In the genomic region with DNA sequence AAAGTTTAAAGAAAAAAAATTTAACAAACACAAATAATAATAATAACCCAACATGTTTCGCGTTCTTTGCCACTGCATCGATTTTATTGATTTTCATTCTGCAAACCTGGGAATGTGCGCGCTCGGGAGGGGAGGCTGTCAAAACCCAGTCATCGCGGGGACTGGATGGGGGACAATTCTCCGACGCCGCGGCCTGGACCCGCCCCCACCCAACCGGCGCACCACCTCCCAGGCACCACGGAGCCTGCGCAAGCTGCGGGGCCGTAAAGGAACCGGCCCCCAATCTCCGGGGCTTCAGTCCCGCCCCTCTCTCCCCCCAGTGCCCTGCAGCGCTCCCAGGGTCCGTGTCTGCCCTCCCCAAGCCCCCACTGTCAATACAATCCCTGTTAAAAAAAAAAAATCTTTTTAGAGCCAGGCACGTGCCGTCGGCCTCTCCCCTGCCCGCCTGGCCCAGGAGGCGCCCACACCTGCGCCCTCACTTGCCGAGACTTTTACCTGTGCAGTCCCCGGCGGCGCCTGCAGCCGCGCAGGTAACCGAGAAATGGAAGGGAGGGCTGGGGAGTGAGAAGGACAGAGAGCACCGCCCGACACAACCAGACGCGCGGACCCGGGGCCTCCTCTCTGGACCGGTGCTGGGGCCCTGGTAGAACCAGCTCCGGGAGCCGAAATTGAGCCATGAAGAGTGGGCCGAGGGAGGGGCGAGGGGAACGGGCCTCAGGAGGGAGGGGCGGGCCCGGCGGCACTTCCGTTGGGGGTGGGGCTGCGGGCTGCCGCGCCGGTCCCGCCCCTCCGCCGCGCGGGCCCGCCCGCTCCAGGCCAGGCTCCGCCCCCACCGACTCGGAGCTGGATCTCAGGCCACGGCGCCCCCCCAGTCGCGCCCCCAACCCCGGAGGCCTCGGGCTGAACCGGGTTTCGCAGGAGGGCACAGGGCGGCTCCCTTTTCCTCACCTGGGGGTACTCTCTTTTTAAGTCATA, we compare ENCODE assay signal across 1 cellular context.
TF ChIP-seq lines count a peak whose summit lies in the region.

No MANE protein-coding gene starts in this region.

TF ChIP-seq in HepG2, 621 proteins besides CTCF, POLR2A, EP300 and RAD21 (continues in another document):
- TF ChIP-seq CEBPB (IDR thresholded peaks at IDR 0.05; ENCODE audit: borderline replicate concordance, low read depth, low read length) (no peak), TP53 (CRISPR knock-in tag; conservative IDR thresholded peaks at IDR 0.05) (no peak), AGO2 (optimal IDR thresholded peaks at IDR 0.05; ENCODE audit: low read depth, low read length) (peak; percentile 100), MTA1 (CRISPR knock-in tag; IDR thresholded peaks at IDR 0.05; ENCODE audit: borderline replicate concordance) (no peak), NFIB (CRISPR knock-in tag; IDR thresholded peaks at IDR 0.05; ENCODE audit: borderline replicate concordance) (no peak), RBAK (CRISPR knock-in tag; IDR thresholded peaks at IDR 0.05) (no peak), KDM3A (CRISPR knock-in tag; IDR thresholded peaks at IDR 0.05; ENCODE audit: low read depth) (no peak), MAFG (CRISPR knock-in tag; IDR thresholded peaks at IDR 0.05) (no peak), ZFP62 (CRISPR knock-in tag; IDR thresholded peaks at IDR 0.05) (no peak), MTF2 (CRISPR knock-in tag; IDR thresholded peaks at IDR 0.05; ENCODE audit: borderline replicate concordance) (no peak), ZNF878 (CRISPR knock-in tag; IDR thresholded peaks at IDR 0.05) (no peak), ZNF567 (CRISPR knock-in tag; IDR thresholded peaks at IDR 0.05; ENCODE audit: borderline replicate concordance) (no peak), GPN1 (CRISPR knock-in tag; IDR thresholded peaks at IDR 0.05; ENCODE audit: borderline replicate concordance) (no peak), ZNF713 (CRISPR knock-in tag; IDR thresholded peaks at IDR 0.05) (no peak), KDM5B (CRISPR knock-in tag; IDR thresholded peaks at IDR 0.05; ENCODE audit: borderline replicate concordance) (peak; percentile 50), KLF11 (CRISPR knock-in tag; IDR thresholded peaks at IDR 0.05) (no peak), PLRG1 (conservative IDR thresholded peaks at IDR 0.05) (no peak), CBX5 (CRISPR knock-in tag; IDR thresholded peaks at IDR 0.05; ENCODE audit: borderline replicate concordance) (no peak), SAP130 (CRISPR knock-in tag; IDR thresholded peaks at IDR 0.05; ENCODE audit: low read depth) (peak; percentile 31; the same call in 1 of the 2 replicates), U2AF1 (optimal IDR thresholded peaks at IDR 0.05; ENCODE audit: low read depth, low read length) (no peak), ZNF446 (CRISPR knock-in tag; IDR thresholded peaks at IDR 0.05) (no peak), TOPORS (CRISPR knock-in tag; IDR thresholded peaks at IDR 0.05) (no peak; the same call in 1 of the 2 replicates), ZNF788 (CRISPR knock-in tag; IDR thresholded peaks at IDR 0.05; ENCODE audit: borderline replicate concordance) (no peak)
- TF ChIP-seq, protein P1, sequence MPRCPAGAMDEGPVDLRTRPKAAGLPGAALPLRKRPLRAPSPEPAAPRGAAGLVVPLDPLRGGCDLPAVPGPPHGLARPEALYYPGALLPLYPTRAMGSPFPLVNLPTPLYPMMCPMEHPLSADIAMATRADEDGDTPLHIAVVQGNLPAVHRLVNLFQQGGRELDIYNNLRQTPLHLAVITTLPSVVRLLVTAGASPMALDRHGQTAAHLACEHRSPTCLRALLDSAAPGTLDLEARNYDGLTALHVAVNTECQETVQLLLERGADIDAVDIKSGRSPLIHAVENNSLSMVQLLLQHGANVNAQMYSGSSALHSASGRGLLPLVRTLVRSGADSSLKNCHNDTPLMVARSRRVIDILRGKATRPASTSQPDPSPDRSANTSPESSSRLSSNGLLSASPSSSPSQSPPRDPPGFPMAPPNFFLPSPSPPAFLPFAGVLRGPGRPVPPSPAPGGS (CRISPR knock-in tag; IDR thresholded peaks at IDR 0.05) = peak; percentile 40; the same call in 1 of the 2 replicates
- TF ChIP-seq, protein P2, sequence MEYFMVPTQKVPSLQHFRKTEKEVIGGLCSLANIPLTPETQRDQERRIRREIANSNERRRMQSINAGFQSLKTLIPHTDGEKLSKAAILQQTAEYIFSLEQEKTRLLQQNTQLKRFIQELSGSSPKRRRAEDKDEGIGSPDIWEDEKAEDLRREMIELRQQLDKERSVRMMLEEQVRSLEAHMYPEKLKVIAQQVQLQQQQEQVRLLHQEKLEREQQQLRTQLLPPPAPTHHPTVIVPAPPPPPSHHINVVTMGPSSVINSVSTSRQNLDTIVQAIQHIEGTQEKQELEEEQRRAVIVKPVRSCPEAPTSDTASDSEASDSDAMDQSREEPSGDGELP (IDR thresholded peaks at IDR 0.05; ENCODE audit: borderline replicate concordance, low read depth) = no peak
- TF ChIP-seq, protein P3, sequence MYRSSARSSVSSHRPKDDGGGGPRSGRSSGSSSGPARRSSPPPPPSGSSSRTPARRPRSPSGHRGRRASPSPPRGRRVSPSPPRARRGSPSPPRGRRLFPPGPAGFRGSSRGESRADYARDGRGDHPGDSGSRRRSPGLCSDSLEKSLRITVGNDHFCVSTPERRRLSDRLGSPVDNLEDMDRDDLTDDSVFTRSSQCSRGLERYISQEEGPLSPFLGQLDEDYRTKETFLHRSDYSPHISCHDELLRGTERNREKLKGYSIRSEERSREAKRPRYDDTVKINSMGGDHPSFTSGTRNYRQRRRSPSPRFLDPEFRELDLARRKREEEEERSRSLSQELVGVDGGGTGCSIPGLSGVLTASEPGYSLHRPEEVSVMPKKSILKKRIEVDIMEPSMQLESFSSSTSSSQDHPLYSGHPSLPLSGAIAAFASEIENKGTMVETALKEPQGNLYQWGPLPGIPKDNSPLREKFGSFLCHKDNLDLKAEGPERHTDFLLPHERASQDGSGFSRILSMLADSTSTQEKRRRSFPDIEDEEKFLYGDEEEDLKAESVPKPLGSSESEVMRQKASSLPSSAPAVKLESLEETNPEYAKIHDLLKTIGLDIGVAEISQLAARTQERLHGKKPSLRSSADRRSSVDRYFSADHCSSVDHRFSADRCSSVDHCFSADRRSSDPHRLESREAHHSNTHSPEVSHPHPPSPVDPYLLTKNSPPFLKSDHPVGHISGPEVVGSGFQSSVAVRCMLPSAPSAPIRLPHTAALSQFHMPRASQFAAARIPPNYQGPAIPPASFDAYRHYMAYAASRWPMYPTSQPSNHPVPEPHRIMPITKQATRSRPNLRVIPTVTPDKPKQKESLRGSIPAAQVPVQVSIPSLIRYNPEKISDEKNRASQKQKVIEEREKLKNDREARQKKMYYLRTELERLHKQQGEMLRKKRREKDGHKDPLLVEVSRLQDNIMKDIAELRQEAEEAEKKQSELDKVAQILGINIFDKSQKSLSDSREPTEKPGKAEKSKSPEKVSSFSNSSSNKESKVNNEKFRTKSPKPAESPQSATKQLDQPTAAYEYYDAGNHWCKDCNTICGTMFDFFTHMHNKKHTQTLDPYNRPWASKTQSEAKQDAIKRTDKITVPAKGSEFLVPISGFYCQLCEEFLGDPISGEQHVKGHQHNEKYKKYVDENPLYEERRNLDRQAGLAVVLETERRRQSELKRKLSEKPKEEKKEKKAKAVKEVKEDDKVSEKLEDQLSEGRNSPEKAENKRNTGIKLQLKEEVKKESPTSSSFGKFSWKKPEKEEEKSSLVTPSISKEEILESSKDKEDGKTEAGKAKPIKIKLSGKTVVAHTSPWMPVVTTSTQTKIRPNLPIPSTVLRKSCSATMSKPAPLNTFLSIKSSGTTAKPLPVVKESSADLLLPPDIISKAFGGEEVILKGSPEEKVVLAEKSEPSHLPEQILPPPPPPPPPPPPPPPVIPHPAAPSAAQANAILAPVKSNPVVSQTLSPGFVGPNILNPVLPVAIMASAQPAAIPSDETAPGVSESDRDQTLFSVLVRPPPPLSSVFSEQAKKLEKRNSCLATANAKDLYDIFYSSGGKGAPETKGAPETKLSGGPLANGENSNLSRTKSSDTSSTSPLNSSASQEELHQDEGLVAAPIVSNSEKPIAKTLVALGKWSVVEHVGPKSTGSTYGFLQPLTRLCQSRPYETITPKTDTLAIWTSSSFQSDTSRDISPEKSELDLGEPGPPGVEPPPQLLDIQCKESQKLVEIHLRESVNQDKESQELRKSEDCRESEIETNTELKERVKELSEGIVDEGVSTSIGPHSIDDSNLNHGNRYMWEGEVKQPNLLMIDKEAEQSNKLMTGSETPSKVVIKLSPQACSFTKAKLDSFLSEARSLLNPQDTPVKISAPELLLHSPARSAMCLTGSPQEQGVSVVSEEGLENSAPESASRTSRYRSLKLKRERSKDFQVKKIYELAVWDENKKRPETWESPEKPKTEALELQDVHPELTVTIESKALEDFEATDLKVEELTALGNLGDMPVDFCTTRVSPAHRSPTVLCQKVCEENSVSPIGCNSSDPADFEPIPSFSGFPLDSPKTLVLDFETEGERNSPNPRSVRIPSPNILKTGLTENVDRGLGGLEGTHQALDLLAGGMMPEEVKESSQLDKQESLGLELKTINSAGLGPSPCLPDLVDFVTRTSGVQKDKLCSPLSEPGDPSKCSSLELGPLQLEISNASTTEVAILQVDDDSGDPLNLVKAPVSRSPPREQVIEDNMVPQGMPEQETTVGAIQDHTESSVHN (CRISPR knock-in tag; IDR thresholded peaks at IDR 0.05) = 0 out of 2 replicates have a peak, but pooled peaks have one; percentile 34
- TF ChIP-seq, protein P4, sequence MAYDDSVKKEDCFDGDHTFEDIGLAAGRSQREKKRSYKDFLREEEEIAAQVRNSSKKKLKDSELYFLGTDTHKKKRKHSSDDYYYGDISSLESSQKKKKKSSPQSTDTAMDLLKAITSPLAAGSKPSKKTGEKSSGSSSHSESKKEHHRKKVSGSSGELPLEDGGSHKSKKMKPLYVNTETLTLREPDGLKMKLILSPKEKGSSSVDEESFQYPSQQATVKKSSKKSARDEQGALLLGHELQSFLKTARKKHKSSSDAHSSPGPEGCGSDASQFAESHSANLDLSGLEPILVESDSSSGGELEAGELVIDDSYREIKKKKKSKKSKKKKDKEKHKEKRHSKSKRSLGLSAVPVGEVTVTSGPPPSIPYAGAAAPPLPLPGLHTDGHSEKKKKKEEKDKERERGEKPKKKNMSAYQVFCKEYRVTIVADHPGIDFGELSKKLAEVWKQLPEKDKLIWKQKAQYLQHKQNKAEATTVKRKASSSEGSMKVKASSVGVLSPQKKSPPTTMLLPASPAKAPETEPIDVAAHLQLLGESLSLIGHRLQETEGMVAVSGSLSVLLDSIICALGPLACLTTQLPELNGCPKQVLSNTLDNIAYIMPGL (CRISPR knock-in tag; IDR thresholded peaks at IDR 0.05; ENCODE audit: borderline replicate concordance in 1 of 2, low read depth in 1 of 2) = peak in 1 of 2 experiments; percentile 21; a peak in 1 of 4 replicates
- TF ChIP-seq, protein P5, sequence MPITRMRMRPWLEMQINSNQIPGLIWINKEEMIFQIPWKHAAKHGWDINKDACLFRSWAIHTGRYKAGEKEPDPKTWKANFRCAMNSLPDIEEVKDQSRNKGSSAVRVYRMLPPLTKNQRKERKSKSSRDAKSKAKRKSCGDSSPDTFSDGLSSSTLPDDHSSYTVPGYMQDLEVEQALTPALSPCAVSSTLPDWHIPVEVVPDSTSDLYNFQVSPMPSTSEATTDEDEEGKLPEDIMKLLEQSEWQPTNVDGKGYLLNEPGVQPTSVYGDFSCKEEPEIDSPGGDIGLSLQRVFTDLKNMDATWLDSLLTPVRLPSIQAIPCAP (CRISPR knock-in tag; IDR thresholded peaks at IDR 0.05; ENCODE audit: low read depth) = no peak
- TF ChIP-seq, protein P6, sequence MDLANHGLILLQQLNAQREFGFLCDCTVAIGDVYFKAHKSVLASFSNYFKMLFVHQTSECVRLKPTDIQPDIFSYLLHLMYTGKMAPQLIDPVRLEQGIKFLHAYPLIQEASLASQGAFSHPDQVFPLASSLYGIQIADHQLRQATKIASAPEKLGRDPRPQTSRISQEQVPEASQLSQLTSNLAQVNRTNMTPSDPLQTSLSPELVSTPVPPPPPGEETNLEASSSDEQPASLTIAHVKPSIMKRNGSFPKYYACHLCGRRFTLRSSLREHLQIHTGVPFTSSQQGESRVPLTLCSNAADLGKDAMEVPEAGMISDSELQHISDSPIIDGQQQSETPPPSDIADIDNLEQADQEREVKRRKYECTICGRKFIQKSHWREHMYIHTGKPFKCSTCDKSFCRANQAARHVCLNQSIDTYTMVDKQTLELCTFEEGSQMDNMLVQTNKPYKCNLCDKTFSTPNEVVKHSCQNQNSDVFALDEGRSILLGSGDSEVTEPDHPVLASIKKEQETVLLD (CRISPR knock-in tag; IDR thresholded peaks at IDR 0.05; ENCODE audit: low read depth) = peak; percentile 74
- TF ChIP-seq, protein P7, sequence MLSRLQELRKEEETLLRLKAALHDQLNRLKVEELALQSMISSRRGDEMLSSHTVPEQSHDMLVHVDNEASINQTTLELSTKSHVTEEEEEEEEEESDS (CRISPR knock-in tag; IDR thresholded peaks at IDR 0.05; ENCODE audit: borderline replicate concordance) = no peak
- TF ChIP-seq, protein P8, sequence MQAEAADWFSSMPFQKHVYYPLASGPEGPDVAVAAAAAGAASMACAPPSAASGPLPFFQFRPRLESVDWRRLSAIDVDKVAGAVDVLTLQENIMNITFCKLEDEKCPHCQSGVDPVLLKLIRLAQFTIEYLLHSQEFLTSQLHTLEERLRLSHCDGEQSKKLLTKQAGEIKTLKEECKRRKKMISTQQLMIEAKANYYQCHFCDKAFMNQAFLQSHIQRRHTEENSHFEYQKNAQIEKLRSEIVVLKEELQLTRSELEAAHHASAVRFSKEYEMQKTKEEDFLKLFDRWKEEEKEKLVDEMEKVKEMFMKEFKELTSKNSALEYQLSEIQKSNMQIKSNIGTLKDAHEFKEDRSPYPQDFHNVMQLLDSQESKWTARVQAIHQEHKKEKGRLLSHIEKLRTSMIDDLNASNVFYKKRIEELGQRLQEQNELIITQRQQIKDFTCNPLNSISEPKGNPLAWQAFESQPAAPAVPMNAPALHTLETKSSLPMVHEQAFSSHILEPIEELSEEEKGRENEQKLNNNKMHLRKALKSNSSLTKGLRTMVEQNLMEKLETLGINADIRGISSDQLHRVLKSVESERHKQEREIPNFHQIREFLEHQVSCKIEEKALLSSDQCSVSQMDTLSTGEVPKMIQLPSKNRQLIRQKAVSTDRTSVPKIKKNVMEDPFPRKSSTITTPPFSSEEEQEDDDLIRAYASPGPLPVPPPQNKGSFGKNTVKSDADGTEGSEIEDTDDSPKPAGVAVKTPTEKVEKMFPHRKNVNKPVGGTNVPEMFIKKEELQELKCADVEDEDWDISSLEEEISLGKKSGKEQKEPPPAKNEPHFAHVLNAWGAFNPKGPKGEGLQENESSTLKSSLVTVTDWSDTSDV (CRISPR knock-in tag; IDR thresholded peaks at IDR 0.05) = no peak
